Comparison of ENCODE assay signal across 10 cellular contexts in genomic region chr5:140243855-140244254, GRCh38. TPM values are rescaled to one million over a fixed set of nuclear protein-coding genes. Genes with fewer than 3 reads are reported as not detected.
A peak's percentile ranks its signal among the peaks of the same experiment; 100 is the strongest.
DNase-seq lines count a peak whose midpoint lies in the region; ATAC-seq and TF ChIP-seq lines count a peak whose summit lies in the region.
"Had no signal": no experiment of that assay in that cellular context is flagged by ENCODE, and none has a peak within 500 bp of the region (broad histone marks: within the 10 kb centered on the region; RNA-seq: fewer than 3 reads in every experiment).

No MANE protein-coding gene starts in this region.

- H3K4me1 Mint-ChIP-seq in stimulated activated effector memory CD8-positive, alpha-beta T cell treated with anti-CD3 and anti-CD28 coated beads, Interleukin-12 subunit alpha, Interleukin-12 subunit beta, amount 100 ng/mL, for 72 hours = peaks cover 13% of the 10 kb centered on the region

- no peaks in the 10 kb centered on the region for H3K9me3 Mint-ChIP-seq in stimulated activated effector memory CD8-positive, alpha-beta T cell treated with anti-CD3 and anti-CD28 coated beads, Interleukin-12 subunit alpha, Interleukin-12 subunit beta, amount 100 ng/mL, for 72 hours
- H3K9me3 Mint-ChIP-seq: endodermal cell had no signal

- peak; percentile 93 for DNase-seq in DMS53 (lab: John Stamatoyannopoulos, UW)
- peak; percentile 15 to 94 (median 75) for DNase-seq in NCI-H1417 (lab: John Stamatoyannopoulos, UW)
- DNase-seq in NCI-H69 (lab: John Stamatoyannopoulos, UW) = peak; percentile 79
- no peak for DNase-seq in mucosa of descending colon
- DNase-seq in stimulated activated CD4-positive, alpha-beta T cell treated with anti-CD3 and anti-CD28 coated beads, Interleukin-4, amount 100 ng/mL, for 1 hour = no peak
- DNase-seq in NCI-H446 treated with DMSO at 0.1 percent for 48 hours (lab: John Stamatoyannopoulos, UW) = no peak
- DNase-seq in stimulated activated effector memory CD8-positive, alpha-beta T cell treated with anti-CD3 and anti-CD28 coated beads, Interleukin-12 subunit alpha, Interleukin-12 subunit beta, amount 100 ng/mL, for 72 hours (ENCODE audit: low spot score in 2 of 2) = no peak

- peaks cover 17% of the 10 kb centered on the region for H3K36me3 Mint-ChIP-seq in stimulated activated effector memory CD8-positive, alpha-beta T cell treated with anti-CD3 and anti-CD28 coated beads, Interleukin-12 subunit alpha, Interleukin-12 subunit beta, amount 100 ng/mL, for 72 hours

- ATAC-seq in mucosa of descending colon = peak; percentile 2
- ATAC-seq in SK-N-SH treated with all-trans-retinoic acid at 6 μM for 48 hours = no peak
- ATAC-seq in stimulated activated effector memory CD8-positive, alpha-beta T cell treated with anti-CD3 and anti-CD28 coated beads, Interleukin-12 subunit alpha, Interleukin-12 subunit beta, amount 100 ng/mL, for 72 hours = no peak

- H3K36me3 ChIP-seq in mucosa of descending colon (ENCODE audit: low read depth) = no peaks in the 10 kb centered on the region

- H3K4me3 Mint-ChIP-seq in stimulated activated effector memory CD8-positive, alpha-beta T cell treated with anti-CD3 and anti-CD28 coated beads, Interleukin-12 subunit alpha, Interleukin-12 subunit beta, amount 100 ng/mL, for 72 hours = no peak overlapping the region
- H3K4me3 Mint-ChIP-seq: endodermal cell had no signal

- intact Hi-C loops in mucosa of descending colon (cut with DNase I, micrococcal nuclease) = loop anchor here (5.0 kb wide), 2 partner anchors 108 to 113 kb away; no protein-coding TSS in a partner anchor

- H3K4me3 ChIP-seq in mucosa of descending colon = no peak overlapping the region
- H3K4me3 ChIP-seq: thoracic aorta had no signal

- no peaks in the 10 kb centered on the region for H3K9me3 ChIP-seq in mucosa of descending colon
- H3K9me3 ChIP-seq: thoracic aorta had no signal

- no peak overlapping the region for H3K27ac Mint-ChIP-seq in stimulated activated effector memory CD8-positive, alpha-beta T cell treated with anti-CD3 and anti-CD28 coated beads, Interleukin-12 subunit alpha, Interleukin-12 subunit beta, amount 100 ng/mL, for 72 hours

- H3K4me1 ChIP-seq in mucosa of descending colon (ENCODE audit: low read depth) = peaks cover 29% of the 10 kb centered on the region

- no peak for TF ChIP-seq CTCF in mucosa of descending colon (IDR thresholded peaks at IDR 0.05)

TF ChIP-seq in SK-N-SH treated with all-trans-retinoic acid at 6 μM for 48 hours, 23 proteins besides CTCF, POLR2A, EP300 and RAD21:
- no peak for TF ChIP-seq ZNF70 (CRISPR knock-in tag; IDR thresholded peaks at IDR 0.05)
- TF ChIP-seq TSHZ2 (CRISPR knock-in tag; IDR thresholded peaks at IDR 0.05) = no peak
- TF ChIP-seq GLIS3 (CRISPR knock-in tag; IDR thresholded peaks at IDR 0.05) = no peak
- TF ChIP-seq TCF4 (CRISPR knock-in tag; IDR thresholded peaks at IDR 0.05; ENCODE audit: borderline replicate concordance) = no peak
- TF ChIP-seq ZFP30 (CRISPR knock-in tag; IDR thresholded peaks at IDR 0.05) = no peak
- TF ChIP-seq ZC3H10 (CRISPR knock-in tag; IDR thresholded peaks at IDR 0.05) = no peak
- no peak for TF ChIP-seq ISL1 (CRISPR knock-in tag; IDR thresholded peaks at IDR 0.05)
- TF ChIP-seq, protein P1, sequence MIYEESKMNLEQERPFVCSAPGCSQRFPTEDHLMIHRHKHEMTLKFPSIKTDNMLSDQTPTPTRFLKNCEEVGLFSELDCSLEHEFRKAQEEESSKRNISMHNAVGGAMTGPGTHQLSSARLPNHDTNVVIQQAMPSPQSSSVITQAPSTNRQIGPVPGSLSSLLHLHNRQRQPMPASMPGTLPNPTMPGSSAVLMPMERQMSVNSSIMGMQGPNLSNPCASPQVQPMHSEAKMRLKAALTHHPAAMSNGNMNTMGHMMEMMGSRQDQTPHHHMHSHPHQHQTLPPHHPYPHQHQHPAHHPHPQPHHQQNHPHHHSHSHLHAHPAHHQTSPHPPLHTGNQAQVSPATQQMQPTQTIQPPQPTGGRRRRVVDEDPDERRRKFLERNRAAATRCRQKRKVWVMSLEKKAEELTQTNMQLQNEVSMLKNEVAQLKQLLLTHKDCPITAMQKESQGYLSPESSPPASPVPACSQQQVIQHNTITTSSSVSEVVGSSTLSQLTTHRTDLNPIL (CRISPR knock-in tag; IDR thresholded peaks at IDR 0.05; ENCODE audit: low read depth) = no peak
- no peak for TF ChIP-seq ARNTL (CRISPR knock-in tag; IDR thresholded peaks at IDR 0.05; ENCODE audit: borderline replicate concordance, low read depth)
- no peak for TF ChIP-seq ESRRG (CRISPR knock-in tag; IDR thresholded peaks at IDR 0.05)
- no peak for TF ChIP-seq BACH2 (CRISPR knock-in tag; IDR thresholded peaks at IDR 0.05; ENCODE audit: borderline replicate concordance)
- no peak for TF ChIP-seq ZNF8 (CRISPR knock-in tag; IDR thresholded peaks at IDR 0.05)
- no peak for TF ChIP-seq TOX (CRISPR knock-in tag; IDR thresholded peaks at IDR 0.05; ENCODE audit: borderline replicate concordance)
- TF ChIP-seq ZFP3 (CRISPR knock-in tag; IDR thresholded peaks at IDR 0.05) = no peak
- TF ChIP-seq, protein P2, sequence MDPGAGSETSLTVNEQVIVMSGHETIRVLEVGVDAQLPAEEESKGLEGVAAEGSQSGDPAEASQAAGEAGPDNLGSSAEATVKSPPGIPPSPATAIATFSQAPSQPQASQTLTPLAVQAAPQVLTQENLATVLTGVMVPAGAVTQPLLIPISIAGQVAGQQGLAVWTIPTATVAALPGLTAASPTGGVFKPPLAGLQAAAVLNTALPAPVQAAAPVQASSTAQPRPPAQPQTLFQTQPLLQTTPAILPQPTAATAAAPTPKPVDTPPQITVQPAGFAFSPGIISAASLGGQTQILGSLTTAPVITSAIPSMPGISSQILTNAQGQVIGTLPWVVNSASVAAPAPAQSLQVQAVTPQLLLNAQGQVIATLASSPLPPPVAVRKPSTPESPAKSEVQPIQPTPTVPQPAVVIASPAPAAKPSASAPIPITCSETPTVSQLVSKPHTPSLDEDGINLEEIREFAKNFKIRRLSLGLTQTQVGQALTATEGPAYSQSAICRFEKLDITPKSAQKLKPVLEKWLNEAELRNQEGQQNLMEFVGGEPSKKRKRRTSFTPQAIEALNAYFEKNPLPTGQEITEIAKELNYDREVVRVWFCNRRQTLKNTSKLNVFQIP (CRISPR knock-in tag; IDR thresholded peaks at IDR 0.05; ENCODE audit: borderline replicate concordance, low read depth) = no peak
- no peak for TF ChIP-seq SNAI2 (CRISPR knock-in tag; IDR thresholded peaks at IDR 0.05)
- TF ChIP-seq ZNF565 (CRISPR knock-in tag; conservative IDR thresholded peaks at IDR 0.05; ENCODE audit: low read depth) = no peak

RNA-seq across cellular contexts. Expression of gene PFDN1, which starts 59.0 kb away (rescaled TPM):
- total RNA-seq in mucosa of descending colon = 10 to 100 TPM; 33.5 to 48.0 (median 35.9) TPM

Comparison
In these comparisons a context has a peak if more than half of its experiments do, and no peak if none do; other contexts are left out.
1. DNase-seq: peak in DMS53 (single experiment), NCI-H1417 (3 of 3) and NCI-H69 (single experiment); none in mucosa of descending colon (0 of 3), stimulated activated CD4-positive, alpha-beta T cell treated with anti-CD3 and anti-CD28 coated beads, Interleukin-4, amount 100 ng/mL, for 1 hour (single experiment), NCI-H446 treated with DMSO at 0.1 percent for 48 hours (single experiment) and stimulated activated effector memory CD8-positive, alpha-beta T cell treated with anti-CD3 and anti-CD28 coated beads, Interleukin-12 subunit alpha, Interleukin-12 subunit beta, amount 100 ng/mL, for 72 hours (0 of 2).